In the genomic region with DNA sequence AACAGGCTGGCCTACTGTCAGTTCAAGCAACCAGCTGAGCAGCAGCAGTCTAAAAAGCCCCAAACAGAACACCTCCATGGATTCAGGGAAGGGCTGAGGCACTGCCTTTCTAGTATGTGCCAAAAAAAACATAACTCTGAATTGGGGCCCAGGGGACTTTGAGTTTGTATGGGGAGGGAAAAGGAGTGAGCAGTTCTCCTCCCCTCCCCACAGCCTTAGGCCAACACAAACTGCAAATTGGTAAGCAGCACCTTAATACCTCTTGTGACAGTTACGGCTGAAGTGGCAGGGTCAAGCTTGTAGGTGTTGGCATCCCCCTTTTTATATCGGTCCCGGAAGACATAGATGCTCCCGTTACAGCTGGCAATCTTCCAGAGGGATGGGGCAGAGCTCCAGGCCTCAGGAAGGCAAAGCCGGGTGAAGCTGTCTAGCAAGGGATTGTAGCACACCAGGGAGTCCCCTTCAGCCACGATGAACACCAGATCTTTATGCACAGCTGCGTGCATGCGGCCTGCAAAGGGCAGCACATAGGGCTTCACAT, we compare ENCODE assay signal across 11 cellular contexts. TPM values are rescaled to one million over a fixed set of nuclear protein-coding genes. Genes with fewer than 3 reads are reported as not detected.
DNase-seq lines count a peak whose midpoint lies in the region; ATAC-seq, FAIRE-seq and TF ChIP-seq lines count a peak whose summit lies in the region.
"Had no signal": no experiment of that assay in that cellular context is flagged by ENCODE, and none has a peak within 500 bp of the region (broad histone marks: within the 10 kb centered on the region; RNA-seq: fewer than 3 reads in every experiment).

No MANE protein-coding gene starts in this region.

- H3K9me3 ChIP-seq in WERI-Rb-1 (ENCODE audit: severe bottlenecking) (no peaks in the 10 kb centered on the region), psoas muscle (no peaks in the 10 kb centered on the region)

- FAIRE-seq in GM12891 (lab: Jason Lieb, UNC), result no peak

- ATAC-seq in foreskin keratinocyte, result no peak
- peak in 3 of 4 donors; percentile 19 to 57 (median 34) for ATAC-seq in psoas muscle

- TF ChIP-seq CTCF in WERI-Rb-1 (IDR thresholded peaks at IDR 0.05; ENCODE audit: low read depth, low read length) (no peak), foreskin keratinocyte (conservative IDR thresholded peaks at IDR 0.05) (no peak), psoas muscle (IDR thresholded peaks at IDR 0.05) (no peak)

- H3K4me3 ChIP-seq in WERI-Rb-1 (ENCODE audit: low read depth, low read length), result no peak overlapping the region
- no peak overlapping the region for H3K4me3 ChIP-seq in psoas muscle

- peak overlapping the region; percentile 66 for H3K27ac ChIP-seq in WERI-Rb-1
- H3K27ac ChIP-seq in foreskin keratinocyte, result peak overlapping the region; percentile 42
- no peak overlapping the region for H3K27ac ChIP-seq in psoas muscle

- 21 to 34% (median 22%) methylated on average over 8 of the region's 8 CpGs for WGBS in psoas muscle, 3 donors

- H3K9me3 Mint-ChIP-seq in activated T-helper 2 cell treated with anti-CD3 and anti-CD28 coated beads, Interferon-gamma antibody, Interleukin-2, Interleukin-4, amounts not matched to agents 10 μg/mL and 5 μg/mL and 100 μg/mL, durations not matched to agents 14 hours and 24 hours and 36 hours, result no peaks in the 10 kb centered on the region

- intact Hi-C loops in psoas muscle (cut with DNase I), result no loop called here
- intact Hi-C loops in activated T-helper 2 cell treated with anti-CD3 and anti-CD28 coated beads, Interferon-gamma antibody, Interleukin-2, Interleukin-4, amounts not matched to agents 10 μg/mL and 5 μg/mL and 100 μg/mL, durations not matched to agents 14 hours and 24 hours and 36 hours (cut with micrococcal nuclease), result loop anchor here (10.0 kb wide), 1 partner anchor 272 kb away; the partner anchor contains the start of gene NUP160

- peaks cover 69% of the 10 kb centered on the region for H3K36me3 Mint-ChIP-seq in activated T-helper 2 cell treated with anti-CD3 and anti-CD28 coated beads, Interferon-gamma antibody, Interleukin-2, Interleukin-4, amounts not matched to agents 10 μg/mL and 5 μg/mL and 100 μg/mL, durations not matched to agents 14 hours and 24 hours and 36 hours (ENCODE audit: low read depth)

- no peak for TF ChIP-seq POLR2A in GM12891 (IDR thresholded peaks at IDR 0.05; ENCODE audit: low read depth, low read length)

- H3K4me1 ChIP-seq in foreskin keratinocyte, result peaks cover 18% of the 10 kb centered on the region
- peaks cover 28% of the 10 kb centered on the region for H3K4me1 ChIP-seq in psoas muscle

- H3K4me1 Mint-ChIP-seq in activated T-helper 2 cell treated with anti-CD3 and anti-CD28 coated beads, Interferon-gamma antibody, Interleukin-2, Interleukin-4, amounts not matched to agents 10 μg/mL and 5 μg/mL and 100 μg/mL, durations not matched to agents 14 hours and 24 hours and 36 hours (ENCODE audit: low read depth), result peaks cover 10% of the 10 kb centered on the region

- H3K4me3 Mint-ChIP-seq in activated T-helper 2 cell treated with anti-CD3 and anti-CD28 coated beads, Interferon-gamma antibody, Interleukin-2, Interleukin-4, amounts not matched to agents 10 μg/mL and 5 μg/mL and 100 μg/mL, durations not matched to agents 14 hours and 24 hours and 36 hours (ENCODE audit: low read depth), result no peak overlapping the region

- DNase-seq in GM12891 (ENCODE audit: insufficient read length, low spot score), result no peak
- DNase-seq in WERI-Rb-1, result peak; percentile 75
- DNase-seq in foreskin keratinocyte, result no peak
- peak in 1 of 2 donors; percentile 32 for DNase-seq in psoas muscle
- DNase-seq in occipital lobe (lab: John Stamatoyannopoulos, UW), result no peak
- no peak for DNase-seq in activated T-helper 2 cell treated with anti-CD3 and anti-CD28 coated beads, Interferon-gamma antibody, Interleukin-2, Interleukin-4, amounts not matched to agents 10 μg/mL and 5 μg/mL and 100 μg/mL, durations not matched to agents 14 hours and 24 hours and 36 hours (ENCODE audit: low spot score)
- no peak for DNase-seq in NCI-H1930 (lab: John Stamatoyannopoulos, UW)
- no peak for DNase-seq in central memory CD4-positive, alpha-beta T cell
- DNase-seq: AML-193 had no signal

- H3K27me3 Mint-ChIP-seq in activated T-helper 2 cell treated with anti-CD3 and anti-CD28 coated beads, Interferon-gamma antibody, Interleukin-2, Interleukin-4, amounts not matched to agents 10 μg/mL and 5 μg/mL and 100 μg/mL, durations not matched to agents 14 hours and 24 hours and 36 hours (ENCODE audit: low read depth), result no peaks in the 10 kb centered on the region

- H3K27me3 ChIP-seq in WERI-Rb-1 (ENCODE audit: insufficient read depth, low read depth, severe bottlenecking) (no peaks in the 10 kb centered on the region), foreskin keratinocyte (no peaks in the 10 kb centered on the region), psoas muscle (ENCODE audit: insufficient read depth in 3 of 3, low read length in 2 of 3) (no peaks in the 10 kb centered on the region)

- H3K27ac Mint-ChIP-seq in activated T-helper 2 cell treated with anti-CD3 and anti-CD28 coated beads, Interferon-gamma antibody, Interleukin-2, Interleukin-4, amounts not matched to agents 10 μg/mL and 5 μg/mL and 100 μg/mL, durations not matched to agents 14 hours and 24 hours and 36 hours, result no peak overlapping the region

- H3K36me3 ChIP-seq in WERI-Rb-1 (peaks cover 73% of the 10 kb centered on the region), psoas muscle (ENCODE audit: insufficient read depth in 1 of 2, low read depth in 1 of 2) (peaks cover 2 to 95% of the 10 kb centered on the region in 2 donors)

TF ChIP-seq in GM12891, 5 proteins besides CTCF, POLR2A, EP300 and RAD21:
- TF ChIP-seq PAX5 (IDR thresholded peaks at IDR 0.05; ENCODE audit: insufficient read depth, low read length, severe bottlenecking) (no peak), POLR2AphosphoS5 (IDR thresholded peaks at IDR 0.05; ENCODE audit: low read depth, low read length) (peak; percentile 44)

RNA-seq across cellular contexts. Expression of gene KBTBD4, which starts 6.0 kb away (rescaled TPM):
- polyA plus RNA-seq in GM12891 (2012; ENCODE audit: low read depth, missing spikeins), result 16.9 TPM
- 16.4 and 17.4 TPM in 2 replicates for total RNA-seq in foreskin keratinocyte
- 10.4 and 11.2 TPM in 2 replicates for polyA plus RNA-seq in foreskin keratinocyte
- total RNA-seq in psoas muscle, result 10 to 100 TPM; 14.4 to 19.7 (median 17.2) TPM
- 10 to 100 TPM; 12.0 to 23.1 (median 19.1) TPM for polyA plus RNA-seq in psoas muscle
- 38.2 TPM for total RNA-seq in occipital lobe
- total RNA-seq in activated T-helper 2 cell treated with anti-CD3 and anti-CD28 coated beads, Interferon-gamma antibody, Interleukin-2, Interleukin-4, amounts not matched to agents 10 μg/mL and 5 μg/mL and 100 μg/mL, durations not matched to agents 14 hours and 24 hours and 36 hours, result 14.2 and 15.3 TPM in 2 replicates

RNA-seq across cellular contexts. Expression of gene NDUFS3, which starts 6.1 kb away (rescaled TPM):
- polyA plus RNA-seq in GM12891 (2012; ENCODE audit: low read depth, missing spikeins), result 109 TPM
- total RNA-seq in foreskin keratinocyte (109 and 112 TPM in 2 replicates), psoas muscle (100 to 1,000 TPM; 160 to 285 (median 188) TPM), occipital lobe (47.1 TPM)
- polyA plus RNA-seq in foreskin keratinocyte (147 and 149 TPM in 2 replicates), psoas muscle (100 to 1,000 TPM; 225 to 528 (median 317) TPM)
- total RNA-seq in activated T-helper 2 cell treated with anti-CD3 and anti-CD28 coated beads, Interferon-gamma antibody, Interleukin-2, Interleukin-4, amounts not matched to agents 10 μg/mL and 5 μg/mL and 100 μg/mL, durations not matched to agents 14 hours and 24 hours and 36 hours, result 132 and 142 TPM in 2 replicates

RNA-seq across cellular contexts. Expression of gene PTPMT1, which starts 7.4 kb away (rescaled TPM):
- polyA plus RNA-seq in GM12891 (2012; ENCODE audit: low read depth, missing spikeins), result 58.2 TPM
- 112 and 118 TPM in 2 replicates for total RNA-seq in foreskin keratinocyte
- polyA plus RNA-seq in foreskin keratinocyte, result 145 and 159 TPM in 2 replicates
- 10 to 100 TPM; 20.9 to 37.8 (median 27.0) TPM for total RNA-seq in psoas muscle
- 10 to 100 TPM; 34.5 to 40.3 (median 38.7) TPM for polyA plus RNA-seq in psoas muscle
- 25.3 TPM for total RNA-seq in occipital lobe
- 50.7 and 53.9 TPM in 2 replicates for total RNA-seq in activated T-helper 2 cell treated with anti-CD3 and anti-CD28 coated beads, Interferon-gamma antibody, Interleukin-2, Interleukin-4, amounts not matched to agents 10 μg/mL and 5 μg/mL and 100 μg/mL, durations not matched to agents 14 hours and 24 hours and 36 hours

RNA-seq across cellular contexts. Expression of gene FAM180B, which starts 13.7 kb away (rescaled TPM):
- polyA plus RNA-seq in GM12891 (2012; ENCODE audit: low read depth, missing spikeins), result not detected
- total RNA-seq in foreskin keratinocyte (not detected in 2 replicates), psoas muscle (under 1 TPM in 2 of 4 donors, not detected in 2; 0.15 to 0.26 TPM), occipital lobe (0.16 TPM)
- polyA plus RNA-seq in foreskin keratinocyte (not detected in 2 replicates), psoas muscle (under 1 TPM; 0.04 to 0.51 (median 0.08) TPM)
- total RNA-seq in activated T-helper 2 cell treated with anti-CD3 and anti-CD28 coated beads, Interferon-gamma antibody, Interleukin-2, Interleukin-4, amounts not matched to agents 10 μg/mL and 5 μg/mL and 100 μg/mL, durations not matched to agents 14 hours and 24 hours and 36 hours, result 0.25 and 0.39 TPM in 2 replicates
- total RNA-seq: NCI-H460, RPMI7951 had no signal

RNA-seq across cellular contexts. Expression of gene CELF1, which starts 19.9 kb away (rescaled TPM):
- polyA plus RNA-seq in GM12891 (2012; ENCODE audit: low read depth, missing spikeins), result 25.7 TPM
- total RNA-seq in foreskin keratinocyte (84.1 and 93.3 TPM in 2 replicates), psoas muscle (100 to 1,000 TPM in 3 of 4 donors, 10 to 100 TPM in 1; 79.0 to 193 (median 140) TPM), occipital lobe (246 TPM)
- polyA plus RNA-seq in foreskin keratinocyte (26.7 and 28.8 TPM in 2 replicates), psoas muscle (100 to 1,000 TPM in 1 of 3 donors, 10 to 100 TPM in 2; 40.1 to 112 (median 92.5) TPM)
- 129 and 132 TPM in 2 replicates for total RNA-seq in activated T-helper 2 cell treated with anti-CD3 and anti-CD28 coated beads, Interferon-gamma antibody, Interleukin-2, Interleukin-4, amounts not matched to agents 10 μg/mL and 5 μg/mL and 100 μg/mL, durations not matched to agents 14 hours and 24 hours and 36 hours
